In genomic region chr5:91957671-91958070, GRCh38 we compare ENCODE assay signal across 19 cellular contexts.
A peak's percentile ranks its signal among the peaks of the same experiment; 100 is the strongest.
DNase-seq lines count a peak whose midpoint lies in the region; ATAC-seq, FAIRE-seq and TF ChIP-seq lines count a peak whose summit lies in the region.
"Had no signal": no experiment of that assay in that cellular context is flagged by ENCODE, and none has a peak within 500 bp of the region (broad histone marks: within the 10 kb centered on the region; RNA-seq: fewer than 3 reads in every experiment).

No MANE protein-coding gene starts in this region.

- intact Hi-C loops in lower leg skin (cut with DNase I; ENCODE audit: low total_unique reads): no loop called here

- ATAC-seq in HG03432 (IDR thresholded peaks at IDR 0.05; ENCODE audit: unreplicated experiment): no peak
- ATAC-seq: natural killer cell treated with Interleukin-12 subunit alpha and Interleukin-12 subunit beta and Interleukin-15 and Interleukin-18, amount 100 ng/mL, for 72 hours; upper lobe of right lung had no signal

- 71 to 75% methylated on average over 1 of the region's 1 CpG for WGBS in lower leg skin, 2 donors

- H3K4me3 ChIP-seq in fibroblast of mammary gland (ENCODE audit: control insufficient read depth, low read depth, low read length): no peak overlapping the region
- no peak overlapping the region for H3K4me3 ChIP-seq in lower leg skin (ENCODE audit: low read depth, poor library complexity, severe bottlenecking)
- H3K4me3 ChIP-seq: upper lobe of right lung had no signal

- TF ChIP-seq CTCF in fibroblast of mammary gland (conservative IDR thresholded peaks at IDR 0.05; ENCODE audit: control insufficient read depth, insufficient read depth, low read depth, low read length) (no peak), lower leg skin (IDR thresholded peaks at IDR 0.05) (no peak)

- peak; percentile 86 for FAIRE-seq in H54 (lab: Jason Lieb, UNC)
- FAIRE-seq: RCC 7860 had no signal

- DNase-seq in H54 (ENCODE audit: insufficient read length, low spot score): peak; percentile 1
- peak; percentile 89 for DNase-seq in NCI-H226
- peak; percentile 66 for DNase-seq in fibroblast of mammary gland (ENCODE audit: low read depth)
- peak; percentile 15 for DNase-seq in non-pigmented ciliary epithelial cell (ENCODE audit: low read depth)
- DNase-seq in NCI-H2107 treated with DMSO at 0.1 percent for 48 hours (lab: John Stamatoyannopoulos, UW; ENCODE audit: unreplicated experiment): no peak
- no peak for DNase-seq in lower leg skin (ENCODE audit: low spot score in 2 of 2)
- DNase-seq in GM03348 (ENCODE audit: low spot score): no peak
- DNase-seq: activated CD4-positive, alpha-beta T cell treated with anti-CD3 and anti-CD28 coated beads for 1 hour; activated naive CD8-positive, alpha-beta T cell treated with anti-CD3 and anti-CD28 coated beads for 36 hours; Caco-2; caudate nucleus; head of caudate nucleus; MM.1S; posterior cingulate gyrus; stimulated activated CD4-positive, alpha-beta T cell treated with anti-CD3 and anti-CD28 coated beads, Interleukin-4, amount 100 ng/mL, for 4 hours; upper lobe of right lung had no signal

- TF ChIP-seq POLR2A in H54 (IDR thresholded peaks at IDR 0.05; ENCODE audit: low read depth, low read length) (no peak), lower leg skin (IDR thresholded peaks at IDR 0.05) (no peak)

Comparison
In these comparisons a context has a peak if more than half of its experiments do, and no peak if none do; other contexts are left out.
1. DNase-seq: peak in H54 (single experiment), NCI-H226 (single experiment), fibroblast of mammary gland (single experiment) and non-pigmented ciliary epithelial cell (single experiment); none in NCI-H2107 treated with DMSO at 0.1 percent for 48 hours (single experiment), lower leg skin (0 of 2) and GM03348 (single experiment).